8 cellular contexts compared by ENCODE assay signal in the genomic region with DNA sequence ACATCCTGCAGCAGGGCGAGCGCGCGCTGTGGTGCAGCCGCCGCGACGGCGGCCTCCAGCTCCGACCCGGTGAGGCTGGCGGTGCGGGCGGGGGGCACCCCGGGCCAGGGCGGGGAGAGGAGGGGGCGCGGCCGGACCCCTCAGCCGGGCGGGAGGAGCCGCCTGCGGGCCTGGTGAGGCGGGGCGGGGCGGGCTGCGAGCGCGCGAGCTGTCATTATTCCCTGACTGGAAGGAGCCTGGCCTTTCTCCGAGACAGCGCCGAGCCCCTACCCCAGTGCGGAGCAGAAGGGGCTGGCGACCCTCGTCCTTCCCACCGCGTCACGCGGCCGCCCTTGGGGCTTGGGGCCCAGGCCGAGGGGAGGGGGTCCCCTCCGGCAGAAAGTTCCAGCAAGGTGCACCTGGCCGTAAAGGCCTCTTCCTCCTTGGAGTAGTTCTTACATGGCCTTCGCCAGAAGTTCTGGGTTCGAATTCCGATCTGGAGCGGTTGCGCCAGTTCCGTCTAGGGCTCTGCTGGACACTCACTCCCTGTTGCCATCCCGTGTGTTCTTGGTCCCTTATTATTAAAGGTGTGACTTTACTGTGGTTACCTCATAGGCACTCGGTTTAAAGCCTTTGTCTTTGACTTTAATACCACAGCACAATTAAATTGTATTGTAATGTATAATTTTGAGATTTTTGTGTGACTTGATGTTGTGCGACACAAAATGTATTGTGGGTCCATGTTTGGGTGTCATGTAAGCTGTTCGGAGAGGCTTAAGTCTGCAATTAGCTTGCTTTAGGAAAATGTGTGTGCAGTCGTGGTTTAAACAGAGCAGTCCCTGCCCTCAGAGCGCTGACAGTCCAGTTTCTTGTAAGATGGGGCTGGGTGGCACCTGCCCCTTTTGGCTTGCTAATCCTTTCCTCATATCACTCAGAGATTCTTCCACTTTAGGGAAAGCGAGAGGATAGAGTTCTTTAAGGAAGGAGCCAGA. TPM values are rescaled to one million over a fixed set of nuclear protein-coding genes. Genes with fewer than 3 reads are reported as not detected.
DNase-seq lines count a peak whose midpoint lies in the region; ATAC-seq and TF ChIP-seq lines count a peak whose summit lies in the region.

No MANE protein-coding gene starts in this region.

- intact Hi-C loops in spleen (cut with DNase I; ENCODE audit: low total_unique reads) = no loop called here

- H3K36me3 ChIP-seq in DND-41 (ENCODE audit: insufficient read depth, low read length) = no peaks in the 10 kb centered on the region
- H3K36me3 ChIP-seq in spleen = no peaks in the 10 kb centered on the region

- peak overlapping the region; percentile 76 for H3K9ac ChIP-seq in DND-41 (ENCODE audit: low read depth, low read length)

- H2AFZ ChIP-seq in DND-41 (ENCODE audit: low read depth, low read length) = peak overlapping the region; percentile 80

- H3K27me3 ChIP-seq in DND-41 (ENCODE audit: insufficient read depth, low read length, poor library complexity) (no peaks in the 10 kb centered on the region), spleen (replicated peaks in 1 of 7) (no peaks in the 10 kb centered on the region)

- TF ChIP-seq CTCF in DND-41 (IDR thresholded peaks at IDR 0.05; ENCODE audit: borderline replicate concordance, extremely low read depth, low read length, poor library complexity, severe bottlenecking) (no peak), spleen (IDR thresholded peaks at IDR 0.05 in 8 of 11, conservative IDR thresholded peaks at IDR 0.05 in 3 of 11) (no peak)

- H3K36me3 Mint-ChIP-seq in IgD-negative memory B cell = no peaks in the 10 kb centered on the region
- peaks cover 12 to 18% of the 10 kb centered on the region in 2 donors for H3K36me3 Mint-ChIP-seq in activated naive CD4-positive, alpha-beta T cell treated with anti-CD3 and anti-CD28 coated beads, Interleukin-2, amount 50 U/mL, for 72 hours

- H3K9me3 ChIP-seq in DND-41 (ENCODE audit: insufficient read depth, low read length, severe bottlenecking) (no peaks in the 10 kb centered on the region), spleen (no peaks in the 10 kb centered on the region)

- 13 to 19% (median 16%) methylated on average over 36 to 57 of the region's 57 CpGs for WGBS in spleen, 5 donors

- no peak for DNase-seq in DND-41
- no peak for DNase-seq in activated naive CD4-positive, alpha-beta T cell treated with anti-CD3 and anti-CD28 coated beads, Interleukin-2, amount 50 U/mL, for 72 hours (ENCODE audit: low spot score in 2 of 2)
- DNase-seq in iPS-NIHi7 (ENCODE audit: extremely low spot score) = peak; percentile 67
- no peak for DNase-seq in spleen
- no peak for DNase-seq in DMS153 (lab: John Stamatoyannopoulos, UW)

- peak overlapping the region; percentile 83 for H3K4me2 ChIP-seq in DND-41 (ENCODE audit: insufficient read depth, low read length)

- peaks cover 40 to 44% (median 42%) of the 10 kb centered on the region in 3 donors for H3K4me1 Mint-ChIP-seq in IgD-negative memory B cell

- no peaks in the 10 kb centered on the region for H3K9me3 Mint-ChIP-seq in IgD-negative memory B cell
- H3K9me3 Mint-ChIP-seq in activated naive CD4-positive, alpha-beta T cell treated with anti-CD3 and anti-CD28 coated beads, Interleukin-2, amount 50 U/mL, for 72 hours = peaks cover 0 to 5% of the 10 kb centered on the region in 2 donors

- H3K4me3 ChIP-seq in DND-41 (ENCODE audit: low read depth in 1 of 2, low read length in 2 of 2) = peak overlapping the region; percentile 79 to 80; a peak in 3 of 4 replicates
- peak overlapping the region; percentile 63 to 93 (median 81) for H3K4me3 ChIP-seq in spleen

- H3K4me1 ChIP-seq in DND-41 (ENCODE audit: insufficient read depth, low read length) (peaks cover 41% of the 10 kb centered on the region), spleen (peaks cover 16 to 55% (median 42%) of the 10 kb centered on the region in 6 donors)

- no peaks in the 10 kb centered on the region; the same call in 1 of the 2 replicates for H4K20me1 ChIP-seq in DND-41 (ENCODE audit: insufficient read depth, low read length)

- H3K27ac ChIP-seq in DND-41 (ENCODE audit: low read length) (peak overlapping the region; percentile 62), spleen (peak overlapping the region; percentile 79 to 95 (median 94))

- no peak for ATAC-seq in DND-41 (ENCODE audit: insufficient read depth, low read depth)
- ATAC-seq in activated naive CD4-positive, alpha-beta T cell treated with anti-CD3 and anti-CD28 coated beads, Interleukin-2, amount 50 U/mL, for 72 hours = no peak
- ATAC-seq in GM18909 (IDR thresholded peaks at IDR 0.05; ENCODE audit: poor library complexity, unreplicated experiment) = no peak
- no peak for ATAC-seq in HG03196 (IDR thresholded peaks at IDR 0.05; ENCODE audit: unreplicated experiment)

- no peaks in the 10 kb centered on the region for H3K27me3 Mint-ChIP-seq in IgD-negative memory B cell

- peaks cover 21% of the 10 kb centered on the region for H3K79me2 ChIP-seq in DND-41 (ENCODE audit: insufficient read depth, low read length)

- H3K4me3 Mint-ChIP-seq in IgD-negative memory B cell = peak overlapping the region; percentile 88 to 99 (median 94)

- peak overlapping the region; percentile 10 to 84 (median 77) for H3K27ac Mint-ChIP-seq in IgD-negative memory B cell
- H3K27ac Mint-ChIP-seq in activated naive CD4-positive, alpha-beta T cell treated with anti-CD3 and anti-CD28 coated beads, Interleukin-2, amount 50 U/mL, for 72 hours = peak overlapping the region; percentile 88 to 90

- no peak for TF ChIP-seq POLR2A in spleen (IDR thresholded peaks at IDR 0.05)

RNA-seq across cellular contexts. Expression of gene INPP5F, which starts 0.7 kb away (rescaled TPM):
- 12.0 TPM for polyA plus RNA-seq in IgD-negative memory B cell
- 10 to 100 TPM; 23.0 to 27.3 TPM for total RNA-seq in activated naive CD4-positive, alpha-beta T cell treated with anti-CD3 and anti-CD28 coated beads, Interleukin-2, amount 50 U/mL, for 72 hours
- 10 to 100 TPM in 6 of 7 donors, 1 to 10 TPM in 1; 8.4 to 16.2 (median 12.5) TPM for total RNA-seq in spleen
- 1 to 10 TPM; 6.0 to 6.9 (median 6.4) TPM for polyA plus RNA-seq in spleen
